ENCODE assay signal across 9 cellular contexts in genomic region chr18:9743200-9744016, GRCh38.
DNase-seq lines count a peak whose midpoint lies in the region; ATAC-seq and TF ChIP-seq lines count a peak whose summit lies in the region.
"Had no signal": no experiment of that assay in that cellular context is flagged by ENCODE, and none has a peak within 500 bp of the region (broad histone marks: within the 10 kb centered on the region; RNA-seq: fewer than 3 reads in every experiment).

No MANE protein-coding gene starts in this region.

- DNase-seq in HCEC 1CT: peak; percentile 97
- peak; percentile 94 for DNase-seq in RWPE2 (ENCODE audit: low spot score)
- peak; percentile 87 for DNase-seq in fibroblast of peridontal ligament (ENCODE audit: extremely low read depth)
- DNase-seq in retinal pigment epithelial cell (ENCODE audit: low read depth): peak; percentile 48
- no peak for DNase-seq in GOT3 (lab: John Stamatoyannopoulos, UW)
- no peak for DNase-seq in NCI-H1417 (lab: John Stamatoyannopoulos, UW)

- H3K27ac ChIP-seq in RWPE2 (ENCODE audit: poor library complexity, severe bottlenecking): peak overlapping the region; percentile 90
- H3K27ac ChIP-seq: cardiac muscle cell had no signal

- peaks cover 9% of the 10 kb centered on the region; the same call in 1 of the 2 replicates for H3K36me3 ChIP-seq in RWPE2 (ENCODE audit: low read depth)
- H3K36me3 ChIP-seq: cardiac muscle cell had no signal

- no peak overlapping the region for H3K4me3 ChIP-seq in RWPE2 (ENCODE audit: severe bottlenecking)
- no peak overlapping the region for H3K4me3 ChIP-seq in retinal pigment epithelial cell (ENCODE audit: low read length)
- H3K4me3 ChIP-seq: cardiac muscle cell had no signal

- H3K4me1 ChIP-seq in RWPE2 (ENCODE audit: insufficient read depth, poor library complexity, severe bottlenecking): peaks cover 35% of the 10 kb centered on the region

- no peak for TF ChIP-seq CTCF in RWPE2 (IDR thresholded peaks at IDR 0.05; ENCODE audit: poor library complexity, severe bottlenecking)
- no peak for TF ChIP-seq CTCF in retinal pigment epithelial cell (conservative IDR thresholded peaks at IDR 0.05; ENCODE audit: low read depth, low read length)

- H3K9me3 ChIP-seq in RWPE2 (ENCODE audit: severe bottlenecking): peaks cover 4% of the 10 kb centered on the region

- ATAC-seq in RWPE2 (ENCODE audit: low read depth): peak; percentile 91
- no peak for ATAC-seq in GM21528 (IDR thresholded peaks at IDR 0.05; ENCODE audit: low FRiP score, unreplicated experiment)
- no peak for ATAC-seq in HG03439 (IDR thresholded peaks at IDR 0.05; ENCODE audit: unreplicated experiment)

- no peaks in the 10 kb centered on the region for H3K27me3 ChIP-seq in RWPE2 (ENCODE audit: insufficient read depth, poor library complexity, severe bottlenecking)
- H3K27me3 ChIP-seq: cardiac muscle cell had no signal

Comparison
In these comparisons a context has a peak if more than half of its experiments do, and no peak if none do; other contexts are left out.
1. DNase-seq: peak in HCEC 1CT (single experiment), RWPE2 (single experiment), fibroblast of peridontal ligament (single experiment) and retinal pigment epithelial cell (single experiment); none in GOT3 (single experiment) and NCI-H1417 (0 of 3).